30 cellular contexts compared by ENCODE assay signal in the genomic region with DNA sequence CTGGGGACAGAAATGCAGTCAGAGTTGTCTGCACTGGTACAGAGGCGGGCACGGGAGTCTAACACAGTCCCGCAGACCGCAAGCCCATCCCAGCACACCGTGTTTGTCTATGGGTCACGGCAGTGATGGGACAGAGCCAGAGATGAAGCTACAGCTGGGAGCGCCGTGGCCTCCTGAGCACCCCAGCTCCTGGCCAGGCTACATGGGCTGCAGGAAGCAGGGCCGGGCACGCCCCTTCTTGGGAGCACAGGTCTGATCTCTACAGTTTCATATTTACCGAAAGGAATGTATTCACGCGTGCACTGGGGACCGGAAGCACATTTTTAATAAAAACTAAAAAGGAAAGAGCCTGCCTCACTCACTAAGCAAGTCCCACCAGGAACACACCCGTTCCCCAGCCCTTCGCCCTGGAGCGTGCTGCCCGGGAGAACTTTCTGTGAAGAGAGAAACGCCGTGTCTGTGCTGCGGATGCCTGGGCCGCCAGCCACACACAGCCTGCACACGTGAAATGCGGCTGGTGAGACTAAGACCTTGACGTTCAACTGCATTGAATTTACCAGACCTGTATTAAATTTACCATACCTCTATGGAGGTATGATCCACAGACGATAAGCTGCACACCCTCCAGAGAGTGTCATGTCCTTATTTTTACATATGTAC.
DNase-seq lines count a peak whose midpoint lies in the region; ATAC-seq, FAIRE-seq and TF ChIP-seq lines count a peak whose summit lies in the region.
"Had no signal": no experiment of that assay in that cellular context is flagged by ENCODE, and none has a peak within 500 bp of the region (broad histone marks: within the 10 kb centered on the region; RNA-seq: fewer than 3 reads in every experiment).

No MANE protein-coding gene starts in this region.

- FAIRE-seq in bronchial epithelial cell (lab: Jason Lieb, UNC), result peak; percentile 43
- FAIRE-seq: endothelial cell of umbilical vein, G401.6, kidney, TTC549 had no signal

- peak; percentile 53 for ATAC-seq in left lobe of liver
- ATAC-seq in GM21619 (IDR thresholded peaks at IDR 0.05; ENCODE audit: unreplicated experiment), result no peak
- no peak for ATAC-seq in GM21825 (IDR thresholded peaks at IDR 0.05; ENCODE audit: unreplicated experiment)
- ATAC-seq: activated CD4-positive, CD25-positive, alpha-beta regulatory T cell treated with anti-CD3 and anti-CD28 coated beads, Interleukin-2, amount 50 U/mL, for 24 hours; T-cell had no signal

- H3K4me3 Mint-ChIP-seq in progenitor cell of endocrine pancreas (ENCODE audit: low read depth), result no peak overlapping the region
- H3K4me3 Mint-ChIP-seq: activated CD4-positive, alpha-beta memory T cell treated with anti-CD3 and anti-CD28 coated beads for 36 hours; activated naive CD8-positive, alpha-beta T cell; CD8-positive, alpha-beta memory T cell; T-cell had no signal

- H3K4me3 ChIP-seq in GM12865 (ENCODE audit: low read depth, low read length), result no peak overlapping the region
- no peak overlapping the region for H3K4me3 ChIP-seq in bronchial epithelial cell (ENCODE audit: low read depth, low read length)
- H3K4me3 ChIP-seq in MG63, result no peak overlapping the region
- H3K4me3 ChIP-seq in coronary artery, result no peak overlapping the region
- H3K4me3 ChIP-seq: HAP-1, lung, Peyer's patch, SJCRH30, skin epidermis, transverse colon had no signal

- H3K27me3 ChIP-seq in bronchial epithelial cell (ENCODE audit: control insufficient read depth, insufficient read depth, low read length) (no peaks in the 10 kb centered on the region), MG63 (no peaks in the 10 kb centered on the region)
- H3K27me3 ChIP-seq: Peyer's patch, SJCRH30, transverse colon had no signal

- H3K36me3 ChIP-seq in bronchial epithelial cell (ENCODE audit: control insufficient read depth, insufficient read depth, low read length) (peaks cover 5% of the 10 kb centered on the region), MG63 (no peaks in the 10 kb centered on the region)
- H3K36me3 ChIP-seq: HAP-1, Peyer's patch, transverse colon had no signal

- H3K4me1 Mint-ChIP-seq in progenitor cell of endocrine pancreas (ENCODE audit: low read depth), result peaks cover 35% of the 10 kb centered on the region

- H3K27ac Mint-ChIP-seq in progenitor cell of endocrine pancreas, result peak overlapping the region; percentile 33
- H3K27ac Mint-ChIP-seq: activated CD4-positive, alpha-beta memory T cell treated with anti-CD3 and anti-CD28 coated beads for 36 hours; activated naive CD8-positive, alpha-beta T cell; CD8-positive, alpha-beta memory T cell; T-cell had no signal

- no peaks in the 10 kb centered on the region for H3K9me3 ChIP-seq in MG63
- H3K9me3 ChIP-seq: HAP-1, Peyer's patch, SJCRH30, transverse colon had no signal

- DNase-seq in GM12865 (ENCODE audit: low read depth) (peak; percentile 24), bronchial epithelial cell (ENCODE audit: low read depth) (peak; percentile 30), left lobe of liver (ENCODE audit: low spot score) (no peak), progenitor cell of endocrine pancreas (ENCODE audit: low spot score, unreplicated experiment) (no peak), MG63 (no peak), coronary artery (ENCODE audit: low spot score) (no peak)
- DNase-seq: activated CD4-positive, alpha-beta memory T cell treated with anti-CD3 and anti-CD28 coated beads for 36 hours; anterior cingulate cortex; CD8-positive, alpha-beta memory T cell; central memory CD4-positive, alpha-beta T cell; kidney; NCI-H1105; NCI-H2029; NCI-H2227 treated with DMSO at 0.1 percent for 48 hours; NCI-H69; nucleus accumbens; Peyer's patch; SJCRH30; T-cell; transverse colon had no signal

- no peaks in the 10 kb centered on the region for H3K36me3 Mint-ChIP-seq in progenitor cell of endocrine pancreas (ENCODE audit: insufficient read depth)
- H3K36me3 Mint-ChIP-seq: activated CD4-positive, alpha-beta memory T cell treated with anti-CD3 and anti-CD28 coated beads for 36 hours; activated naive CD8-positive, alpha-beta T cell; CD8-positive, alpha-beta memory T cell; T-cell had no signal

- no peaks in the 10 kb centered on the region for H3K27me3 Mint-ChIP-seq in progenitor cell of endocrine pancreas

- no peak overlapping the region for H3K27ac ChIP-seq in coronary artery
- H3K27ac ChIP-seq: Peyer's patch, SJCRH30, skin epidermis, transverse colon had no signal

- no peaks in the 10 kb centered on the region for H3K9me3 Mint-ChIP-seq in progenitor cell of endocrine pancreas (ENCODE audit: low read depth)
- H3K9me3 Mint-ChIP-seq: activated CD4-positive, alpha-beta memory T cell treated with anti-CD3 and anti-CD28 coated beads for 36 hours; CD8-positive, alpha-beta memory T cell; T-cell had no signal

- no peak for TF ChIP-seq CTCF in GM12865 (IDR thresholded peaks at IDR 0.05; ENCODE audit: insufficient read depth, low read depth, low read length, missing control alignments)
- TF ChIP-seq CTCF in bronchial epithelial cell (IDR thresholded peaks at IDR 0.05; ENCODE audit: insufficient read depth, low read length, severe bottlenecking), result no peak
- TF ChIP-seq CTCF in progenitor cell of endocrine pancreas (IDR thresholded peaks at IDR 0.05; ENCODE audit: unreplicated experiment), result no peak
- no peak for TF ChIP-seq CTCF in coronary artery (IDR thresholded peaks at IDR 0.05)

Comparison
In these comparisons a context has a peak if more than half of its experiments do, and no peak if none do; other contexts are left out.
1. DNase-seq: peak in GM12865 (single experiment) and bronchial epithelial cell (single experiment); none in left lobe of liver (single experiment), progenitor cell of endocrine pancreas (single experiment), MG63 (single experiment) and coronary artery (single experiment).